ENCODE assay signal across 30 cellular contexts in genomic region chr6:2491137-2491536, GRCh38.
A peak's percentile ranks its signal among the peaks of the same experiment; 100 is the strongest.
DNase-seq lines count a peak whose midpoint lies in the region; ATAC-seq, FAIRE-seq and TF ChIP-seq lines count a peak whose summit lies in the region.
"Had no signal": no experiment of that assay in that cellular context is flagged by ENCODE, and none has a peak within 500 bp of the region (broad histone marks: within the 10 kb centered on the region; RNA-seq: fewer than 3 reads in every experiment).

No MANE protein-coding gene starts in this region.

- intact Hi-C loops in HepG2 (cut with micrococcal nuclease; ENCODE audit: unreplicated experiment) (no loop called here), right lobe of liver (cut with DNase I) (no loop called here)

- no peaks in the 10 kb centered on the region for H3K4me1 Mint-ChIP-seq in neural progenitor cell
- H3K4me1 Mint-ChIP-seq: B cell had no signal

- H3K23me2 ChIP-seq in H1 (ENCODE audit: low read depth, low read length), result peaks cover 3% of the 10 kb centered on the region; the same call in 1 of the 2 replicates

- TF ChIP-seq EP300 in HepG2 (IDR thresholded peaks at IDR 0.05; ENCODE audit: low read depth in 2 of 2, low read length in 2 of 2) (no peak), HepG2 (CRISPR knock-in tag; IDR thresholded peaks at IDR 0.05; ENCODE audit: borderline replicate concordance) (no peak), H1 (IDR thresholded peaks at IDR 0.05; ENCODE audit: borderline replicate concordance in 1 of 2, low read depth in 2 of 2, low read length in 2 of 2) (no peak)

- H4K20me1 ChIP-seq in HepG2 (ENCODE audit: insufficient read depth, low read length) (no peaks in the 10 kb centered on the region), H1 (replicated peaks in 1 of 2; ENCODE audit: control insufficient read depth in 1 of 2, insufficient read depth in 2 of 2, low read length in 2 of 2) (no peaks in the 10 kb centered on the region), neural progenitor cell (ENCODE audit: low read depth) (no peaks in the 10 kb centered on the region)

- FAIRE-seq in HepG2 (lab: Jason Lieb, UNC) (peak; percentile 40), H1 (lab: Jason Lieb, UNC) (no peak)
- FAIRE-seq: GM18507 had no signal

- no peak overlapping the region for H3K14ac ChIP-seq in H1 (ENCODE audit: insufficient read length)

- H3K18ac ChIP-seq in H1 (ENCODE audit: extremely low read depth, low read length), result no peak overlapping the region

- WGBS in HepG2 (ENCODE audit: low lambda C conversion rate), result 89% methylated on average over 14 of the region's 14 CpGs
- WGBS in right lobe of liver (ENCODE audit: insufficient coverage, low coverage, low lambda C conversion rate, missing lambda C conversion rate), result 86% methylated on average over 14 of the region's 14 CpGs
- 85% methylated on average over 14 of the region's 14 CpGs; no CpG with 5 or more reads in 1 of the 2 experiments for WGBS in H1 (ENCODE audit: extremely low coverage in 1 of 2, insufficient coverage in 1 of 2, insufficient read length in 1 of 2, insufficient replicate concordance in 2 of 2, low coverage in 1 of 2, low lambda C conversion rate in 2 of 2, missing lambda C conversion rate in 1 of 2), 2 experiments

- peaks cover 2% of the 10 kb centered on the region for H3K36me3 Mint-ChIP-seq in neural progenitor cell
- H3K36me3 Mint-ChIP-seq: CD8-positive, alpha-beta T cell had no signal

- H3K79me1 ChIP-seq in H1 (ENCODE audit: low read depth, low read length), result no peaks in the 10 kb centered on the region

- peak overlapping the region; percentile 5; the same call in 1 of the 2 replicates for H2BK15ac ChIP-seq in H1 (ENCODE audit: low read length)

- peak overlapping the region; percentile 55 for H3K27ac Mint-ChIP-seq in neural progenitor cell
- H3K27ac Mint-ChIP-seq: B cell; CD8-positive, alpha-beta T cell had no signal

- H3K9me3 ChIP-seq in HepG2 (ENCODE audit: low read length) (no peaks in the 10 kb centered on the region), right lobe of liver (no peaks in the 10 kb centered on the region), H1 (ENCODE audit: insufficient read depth in 2 of 2, low read depth in 1 of 2, low read length in 1 of 2) (no peaks in the 10 kb centered on the region), neural progenitor cell (ENCODE audit: low read depth) (no peaks in the 10 kb centered on the region)
- H3K9me3 ChIP-seq: SJSA1 had no signal

- H3K9me3 Mint-ChIP-seq in neural progenitor cell, result no peaks in the 10 kb centered on the region
- H3K9me3 Mint-ChIP-seq: CD8-positive, alpha-beta T cell had no signal

- H3K4me2 ChIP-seq in HepG2 (ENCODE audit: low read depth, low read length) (no peak overlapping the region), H1 (ENCODE audit: insufficient read depth in 1 of 2, low read depth in 2 of 2, low read length in 2 of 2) (no peak overlapping the region), neural progenitor cell (no peak overlapping the region)
- H3K4me2 ChIP-seq: KMS-11, PC-9 had no signal

- BruUV-seq in HepG2 (replicated peaks; lab: Mats Ljungman, UMichigan), result no TSS peak

- H3F3A ChIP-seq in neural progenitor cell (ENCODE audit: low read depth), result no peaks in the 10 kb centered on the region

- TF ChIP-seq POLR2A in HepG2 (IDR thresholded peaks at IDR 0.05; ENCODE audit: insufficient read depth in 1 of 2, low read depth in 2 of 2, low read length in 2 of 2) (no peak), right lobe of liver (IDR thresholded peaks at IDR 0.05) (no peak), H1 (IDR thresholded peaks at IDR 0.05; ENCODE audit: control extremely low read depth in 1 of 2, low read depth in 2 of 2, low read length in 2 of 2) (no peak)

- no peak overlapping the region for H3K4me3 Mint-ChIP-seq in neural progenitor cell
- H3K4me3 Mint-ChIP-seq: B cell; CD8-positive, alpha-beta T cell had no signal

- in situ Hi-C loops in HepG2 (cut with HindIII; ENCODE audit: extremely low pct_ligation_motif_present, low pct_unique_long_range_greater_than_20kb), result no loop called here

- H2BK5ac ChIP-seq in H1 (ENCODE audit: low read depth, low read length), result peak overlapping the region; percentile 57; the same call in 1 of the 2 replicates

- H4K5ac ChIP-seq in H1 (ENCODE audit: insufficient read length, low read depth, low read length), result no peak overlapping the region

- H3K36me3 ChIP-seq in HepG2 (replicated peaks in 1 of 2; ENCODE audit: control insufficient read depth in 1 of 2, insufficient read depth in 2 of 2, low read length in 2 of 2) (no peaks in the 10 kb centered on the region), right lobe of liver (no peaks in the 10 kb centered on the region), H1 (ENCODE audit: control insufficient read depth in 2 of 4, insufficient read depth in 4 of 4, low read length in 3 of 4) (no peaks in the 10 kb centered on the region), neural progenitor cell (no peaks in the 10 kb centered on the region)
- H3K36me3 ChIP-seq: SJSA1 had no signal

- H2BK20ac ChIP-seq in H1 (ENCODE audit: low read length), result no peak overlapping the region

- H3K56ac ChIP-seq in H1 (replicated peaks; ENCODE audit: insufficient read length, low read depth, low read length), result peak overlapping the region; percentile 95

- peak overlapping the region; percentile 23 for H4K91ac ChIP-seq in H1 (replicated peaks; ENCODE audit: insufficient read length, low read length)

- H3K4ac ChIP-seq in H1 (replicated peaks; ENCODE audit: insufficient read length, low read depth, low read length), result no peak overlapping the region

- H3K9ac ChIP-seq in HepG2 (ENCODE audit: insufficient read depth, low read depth, low read length), result no peak overlapping the region
- no peak overlapping the region for H3K9ac ChIP-seq in H1 (replicated peaks in 1 of 4; ENCODE audit: extremely low read depth in 1 of 4, low read depth in 3 of 4, low read length in 3 of 4)
- H3K9ac ChIP-seq in neural progenitor cell, result no peak overlapping the region
- H3K9ac ChIP-seq: KMS-11 had no signal

- no peak overlapping the region for H3K4me3 ChIP-seq in HepG2 (replicated peaks in 1 of 3; ENCODE audit: insufficient read depth in 1 of 3, low read depth in 2 of 3, low read length in 3 of 3)
- no peak overlapping the region for H3K4me3 ChIP-seq in right lobe of liver
- H3K4me3 ChIP-seq in H1 (ENCODE audit: extremely low read depth in 1 of 4, insufficient read depth in 2 of 4, low read depth in 3 of 4, low read length in 4 of 4), result no peak overlapping the region
- no peak overlapping the region for H3K4me3 ChIP-seq in neural progenitor cell
- H3K4me3 ChIP-seq: PC-9, SJSA1 had no signal

- TF ChIP-seq RAD21 in HepG2 (CRISPR knock-in tag; IDR thresholded peaks at IDR 0.05) (no peak), H1 (IDR thresholded peaks at IDR 0.05 in 1 of 2, conservative IDR thresholded peaks at IDR 0.05 in 1 of 2; ENCODE audit: low read depth in 2 of 2, low read length in 2 of 2) (no peak)

- no peak overlapping the region for H3K27ac ChIP-seq in HepG2 (ENCODE audit: extremely low read length, insufficient read depth, low read length)
- H3K27ac ChIP-seq in right lobe of liver, result no peak overlapping the region
- no peak overlapping the region for H3K27ac ChIP-seq in H1 (ENCODE audit: low read depth, low read length)
- no peak overlapping the region for H3K27ac ChIP-seq in neural progenitor cell
- H3K27ac ChIP-seq: 22Rv1, C4-2B, KMS-11, PC-9, SJSA1 had no signal

- CTCF ChIA-PET in HepG2 (lab: Yijun Ruan, JAX; ENCODE audit: low intra/inter-chr PET ratio, low total read pairs) (no interaction called here), H1 (lab: Charles Lee; ENCODE audit: partially characterized antibody) (interaction anchor here (0.6 to 1.4 kb wide), 2 partner anchors 20 to 54 kb away, joined by 3 read pairs; no protein-coding TSS in a partner anchor)

- no peak overlapping the region for H3K23ac ChIP-seq in H1 (ENCODE audit: insufficient read length)

- no peak overlapping the region for H2AFZ ChIP-seq in HepG2 (ENCODE audit: low read length)
- no peak overlapping the region for H2AFZ ChIP-seq in H1 (ENCODE audit: low read length)
- no peak overlapping the region for H2AFZ ChIP-seq in neural progenitor cell (replicated peaks)
- H2AFZ ChIP-seq: PC-9 had no signal

- POLR2A ChIA-PET in HepG2 (lab: Yijun Ruan, JAX) (no interaction called here), H1 (lab: Charles Lee; ENCODE audit: partially characterized antibody) (no interaction called here)

- ATAC-seq in HepG2 (no peak), right lobe of liver (no peak), GM19324 (IDR thresholded peaks at IDR 0.05; ENCODE audit: low FRiP score, unreplicated experiment) (no peak), HG03139 (IDR thresholded peaks at IDR 0.05; ENCODE audit: unreplicated experiment) (no peak)
- ATAC-seq: CD8-positive, alpha-beta T cell; HCT116 had no signal

- H2BK120ac ChIP-seq in H1 (replicated peaks; ENCODE audit: low read depth, low read length), result no peak overlapping the region

- H2AK5ac ChIP-seq in H1 (ENCODE audit: low read depth, low read length), result peak overlapping the region; percentile 47; the same call in 1 of the 2 replicates

- H3K27me3 ChIP-seq in HepG2 (ENCODE audit: control insufficient read depth in 1 of 2, insufficient read depth in 2 of 2, low read length in 2 of 2) (no peaks in the 10 kb centered on the region; a peak in 1 of 5 replicates), right lobe of liver (no peaks in the 10 kb centered on the region), H1 (replicated peaks in 1 of 4; ENCODE audit: control insufficient read depth in 3 of 4, extremely low read depth in 1 of 4, insufficient read depth in 3 of 4, low read length in 3 of 4) (no peaks in the 10 kb centered on the region), neural progenitor cell (no peaks in the 10 kb centered on the region)
- H3K27me3 ChIP-seq: SJSA1 had no signal

- DNase-seq in HepG2 (ENCODE audit: low spot score), result no peak
- no peak for DNase-seq in right lobe of liver
- no peak for DNase-seq in H1 (ENCODE audit: low read depth in 1 of 2, low spot score in 2 of 2)
- DNase-seq in neural progenitor cell (ENCODE audit: low spot score), result no peak
- no peak for DNase-seq in NK-92 treated with Interleukin-12 subunit alpha and Interleukin-12 subunit beta, amount 100 ng/mL, for 24 hours (lab: John Stamatoyannopoulos, UW)
- DNase-seq: Calu3; CD8-positive, alpha-beta T cell; DMS79 treated with DMSO at 0.1 percent for 48 hours; GF-D8; GOT3; MM.1S; NCI-H1048; NCI-H1417; NCI-H1694; NCI-H2029 treated with DMSO at 0.1 percent for 48 hours; NCI-H446 treated with DMSO at 0.1 percent for 48 hours; NCI-H526; NCI-H82; PC-9; Right ventricle myocardium superior; RPMI8226 had no signal

- no peak for TF ChIP-seq CTCF in HepG2 (CRISPR knock-in tag; IDR thresholded peaks at IDR 0.05)
- no peak for TF ChIP-seq CTCF in right lobe of liver (IDR thresholded peaks at IDR 0.05)
- no peak for TF ChIP-seq CTCF in H1 (IDR thresholded peaks at IDR 0.05; ENCODE audit: control extremely low read depth in 1 of 3, insufficient read depth in 1 of 3, low read depth in 1 of 3, low read length in 3 of 3)
- no peak for TF ChIP-seq CTCF in neural progenitor cell (IDR thresholded peaks at IDR 0.05)

- no peaks in the 10 kb centered on the region for H3K79me2 ChIP-seq in HepG2 (ENCODE audit: insufficient read depth, low read length)
- H3K79me2 ChIP-seq in H1 (ENCODE audit: control insufficient read depth in 1 of 2, insufficient read depth in 2 of 2, low read length in 2 of 2), result no peaks in the 10 kb centered on the region
- H3K79me2 ChIP-seq in neural progenitor cell (ENCODE audit: low read depth), result no peaks in the 10 kb centered on the region

- 0 out of 2 replicates have a peak overlapping the region, but pooled peaks have one; percentile 40 for H2BK12ac ChIP-seq in H1 (ENCODE audit: low read depth, low read length)

- H3K4me1 ChIP-seq in HepG2 (ENCODE audit: insufficient read depth, low read length) (no peaks in the 10 kb centered on the region), right lobe of liver (no peaks in the 10 kb centered on the region), H1 (replicated peaks in 1 of 4; ENCODE audit: control insufficient read depth in 3 of 4, insufficient read depth in 4 of 4, low read length in 3 of 4) (no peaks in the 10 kb centered on the region; a peak in 1 of 7 replicates), neural progenitor cell (no peaks in the 10 kb centered on the region)
- H3K4me1 ChIP-seq: SJSA1 had no signal

- H3K27me3 Mint-ChIP-seq in neural progenitor cell (ENCODE audit: insufficient read depth, low read depth), result peaks cover 8% of the 10 kb centered on the region

- H4K8ac ChIP-seq in H1 (ENCODE audit: extremely low read depth, insufficient read depth, low read length), result no peak overlapping the region
